Comparison of ENCODE assay signal across 8 cellular contexts in genomic region chr11:20668844-20669832, GRCh38. TPM values are rescaled to one million over a fixed set of nuclear protein-coding genes. Genes with fewer than 3 reads are reported as not detected.
DNase-seq lines count a peak whose midpoint lies in the region; ATAC-seq and TF ChIP-seq lines count a peak whose summit lies in the region.

Gene NELL1, plus strand, starts transcription at chr11:20669586.

- H3K4me1 ChIP-seq in right cardiac atrium (ENCODE audit: control insufficient read depth, insufficient read depth, low read length) (no peaks in the 10 kb centered on the region), mesendoderm (ENCODE audit: control insufficient read depth, low read depth, low read length) (peaks cover 3% of the 10 kb centered on the region), thyroid gland (no peaks in the 10 kb centered on the region)

- no peak within 1 kb of the TSS for H3K27ac ChIP-seq in right cardiac atrium (ENCODE audit: low read length)
- H3K27ac ChIP-seq in mesendoderm (ENCODE audit: low read depth, low read length): no peak within 1 kb of the TSS
- H3K27ac ChIP-seq in thyroid gland: no peak within 1 kb of the TSS

- ATAC-seq in right cardiac atrium (no peak), Right ventricle myocardium inferior (no peak)

- H3K9me3 ChIP-seq in right cardiac atrium (ENCODE audit: control insufficient read depth, low read length): no peaks in the 10 kb centered on the region
- H3K9me3 ChIP-seq in thyroid gland: no peaks in the 10 kb centered on the region

- peak within 1 kb of the TSS; percentile 99 for H3K4me2 ChIP-seq in mesendoderm (ENCODE audit: low read length)

- no peak within 1 kb of the TSS for H2BK15ac ChIP-seq in mesendoderm (replicated peaks; ENCODE audit: low read depth)

- no peak for TF ChIP-seq CTCF in thyroid gland (IDR thresholded peaks at IDR 0.05)

- DNase-seq in right cardiac atrium (peak in 1 of 3 donors; percentile 30), Right ventricle myocardium inferior (ENCODE audit: missing footprints) (no peak), astrocyte of the hippocampus (ENCODE audit: low read depth, low spot score) (peak; percentile 26), mesendoderm (peak; percentile 37), SHP77 treated with DMSO at 0.1 percent for 48 hours (lab: John Stamatoyannopoulos, UW) (no peak), DMS153 treated with DMSO at 0.1 percent for 48 hours (lab: John Stamatoyannopoulos, UW; ENCODE audit: unreplicated experiment) (no peak), NCI-H1436 (lab: John Stamatoyannopoulos, UW) (no peak), thyroid gland (no peak)

- H3K36me3 ChIP-seq in mesendoderm (ENCODE audit: control insufficient read depth, insufficient read depth, low read length) (no peaks in the 10 kb centered on the region), thyroid gland (no peaks in the 10 kb centered on the region)

- no peak within 1 kb of the TSS for H2BK120ac ChIP-seq in mesendoderm (ENCODE audit: low read depth, low read length)

- H2AK5ac ChIP-seq in mesendoderm (ENCODE audit: low read length): no peak within 1 kb of the TSS

- peak within 1 kb of the TSS; percentile 65 for H3K56ac ChIP-seq in mesendoderm (ENCODE audit: low read length)

- H3K27me3 ChIP-seq in right cardiac atrium (ENCODE audit: control insufficient read depth, insufficient read depth) (no peaks in the 10 kb centered on the region), mesendoderm (ENCODE audit: insufficient read depth, low read length, poor library complexity) (peaks cover 38% of the 10 kb centered on the region), thyroid gland (no peaks in the 10 kb centered on the region)

- H2BK5ac ChIP-seq in mesendoderm (ENCODE audit: low read length): no peak within 1 kb of the TSS

- H3K4ac ChIP-seq in mesendoderm (ENCODE audit: low read depth, low read length): no peak within 1 kb of the TSS

- no peak within 1 kb of the TSS for H3K18ac ChIP-seq in mesendoderm (ENCODE audit: low read length)

- no peak within 1 kb of the TSS for H3K23ac ChIP-seq in mesendoderm (ENCODE audit: low read length)

- no peak within 1 kb of the TSS for H4K5ac ChIP-seq in mesendoderm (ENCODE audit: low read length)

- WGBS in right cardiac atrium: 1% methylated on average over 93 of the region's 93 CpGs
- no CpG with 5 or more reads among the region's 93 CpGs for WGBS in mesendoderm (ENCODE audit: extremely low coverage, insufficient coverage, low lambda C conversion rate)
- WGBS in thyroid gland, 2 donors: 2% methylated on average over 17 to 53 of the region's 93 CpGs

- H3K79me1 ChIP-seq in mesendoderm (ENCODE audit: low read length): no peaks in the 10 kb centered on the region

- intact Hi-C loops in right cardiac atrium (cut with DNase I) (no loop called here), Right ventricle myocardium inferior (cut with DNase I) (no loop called here), thyroid gland (cut with DNase I) (no loop called here)

- H4K8ac ChIP-seq in mesendoderm (ENCODE audit: low read depth, low read length): no peak within 1 kb of the TSS

- TF ChIP-seq POLR2A in thyroid gland (IDR thresholded peaks at IDR 0.05): no peak

- no peaks in the 10 kb centered on the region for H3K79me2 ChIP-seq in mesendoderm (ENCODE audit: control insufficient read depth, insufficient read depth, low read length)

- peak within 1 kb of the TSS; percentile 37 for H3K4me3 ChIP-seq in right cardiac atrium (ENCODE audit: low read length)
- peak within 1 kb of the TSS; percentile 44 for H3K4me3 ChIP-seq in mesendoderm (ENCODE audit: low read length)
- no peak within 1 kb of the TSS for H3K4me3 ChIP-seq in thyroid gland (replicated peaks in 1 of 3)

- peak within 1 kb of the TSS; percentile 51 for H3K9ac ChIP-seq in mesendoderm (ENCODE audit: low read length)

RNA-seq across cellular contexts. Expression of gene NELL1, which starts in this region (rescaled TPM):
- under 1 TPM in 2 of 4 donors, not detected in 2; 0.09 to 0.22 TPM for total RNA-seq in right cardiac atrium
- not detected for polyA plus RNA-seq in right cardiac atrium
- total RNA-seq in Right ventricle myocardium inferior: not detected
- 0.29 TPM for polyA plus RNA-seq in mesendoderm (2013, experiment 1 of 2)
- 0.24 TPM for polyA plus RNA-seq in mesendoderm (2013, experiment 2 of 2)
- total RNA-seq in thyroid gland: not detected

Comparison
In these comparisons a context has a peak if more than half of its experiments do, and no peak if none do; other contexts are left out.
1. DNase-seq: peak in astrocyte of the hippocampus (single experiment) and mesendoderm (single experiment); none in Right ventricle myocardium inferior (single experiment), SHP77 treated with DMSO at 0.1 percent for 48 hours (single experiment), DMS153 treated with DMSO at 0.1 percent for 48 hours (single experiment), NCI-H1436 (single experiment) and thyroid gland (0 of 2).
2. H3K4me3 ChIP-seq: peak in right cardiac atrium (single experiment) and mesendoderm (single experiment); none in thyroid gland (0 of 3).